8 cellular contexts compared by ENCODE assay signal in genomic region chr13:49635599-49636433, GRCh38. TPM values are rescaled to one million over a fixed set of nuclear protein-coding genes. Genes with fewer than 3 reads are reported as not detected.
A peak's percentile ranks its signal among the peaks of the same experiment; 100 is the strongest.
DNase-seq lines count a peak whose midpoint lies in the region; ATAC-seq and TF ChIP-seq lines count a peak whose summit lies in the region.

No MANE protein-coding gene starts in this region.

- TF ChIP-seq POLR2A in heart left ventricle (IDR thresholded peaks at IDR 0.05) = no peak

- 54 to 68% (median 64%) methylated on average over 10 of the region's 10 CpGs for WGBS in heart left ventricle, 4 donors

- intact Hi-C loops in heart left ventricle (cut with DNase I) = no loop called here

- H3K4me3 ChIP-seq in heart left ventricle (peak overlapping the region in 9 of 12 donors; percentile 19 to 51 (median 31)), right atrium auricular region (no peak overlapping the region)

- H3K4me1 ChIP-seq in heart left ventricle (peaks cover 0 to 36% (median 3%) of the 10 kb centered on the region in 12 donors), right atrium auricular region (no peaks in the 10 kb centered on the region)

- TF ChIP-seq CTCF in heart left ventricle (IDR thresholded peaks at IDR 0.05) (no peak), right atrium auricular region (IDR thresholded peaks at IDR 0.05) (no peak)

- H3K27ac ChIP-seq in heart left ventricle (peak overlapping the region in 2 of 12 donors; percentile 12 to 42), right atrium auricular region (no peak overlapping the region)

- peak in 2 of 5 donors; percentile 44 to 54 for DNase-seq in heart left ventricle
- DNase-seq in right atrium auricular region (ENCODE audit: low spot score) = no peak
- peak in 3 of 5 donors; percentile 9 to 56 (median 15) for DNase-seq in T-helper 1 cell
- DNase-seq in fibroblast of peridontal ligament (ENCODE audit: extremely low read depth) = peak; percentile 92
- peak; percentile 10 for DNase-seq in stimulated activated CD8-positive, alpha-beta memory T cell treated with anti-CD3 and anti-CD28 coated beads, Interleukin-12 subunit alpha, Interleukin-12 subunit beta, amount 100 ng/mL, for 1 hour (ENCODE audit: low read depth)
- no peak for DNase-seq in UCSD-AML1 (lab: John Stamatoyannopoulos, UW; ENCODE audit: unreplicated experiment)

- H3K9me3 ChIP-seq in heart left ventricle = no peaks in the 10 kb centered on the region
- no peaks in the 10 kb centered on the region for H3K9me3 ChIP-seq in right atrium auricular region

- ATAC-seq in heart left ventricle (no peak), HG02840 (IDR thresholded peaks at IDR 0.05; ENCODE audit: low FRiP score, unreplicated experiment) (no peak), GM18519 (IDR thresholded peaks at IDR 0.05; ENCODE audit: low FRiP score, unreplicated experiment) (no peak)

- H3K36me3 ChIP-seq in heart left ventricle (no peaks in the 10 kb centered on the region), right atrium auricular region (no peaks in the 10 kb centered on the region)

- no peaks in the 10 kb centered on the region for H3K27me3 ChIP-seq in heart left ventricle
- no peaks in the 10 kb centered on the region for H3K27me3 ChIP-seq in right atrium auricular region

RNA-seq across cellular contexts. Expression of gene ARL11, which starts 7.5 kb away (rescaled TPM):
- total RNA-seq in heart left ventricle (1 to 10 TPM in 1 of 9 donors, under 1 TPM in 8; 0.13 to 3.0 (median 0.30) TPM), right atrium auricular region (under 1 TPM; 0.19 to 0.63 TPM)
- under 1 TPM; 0.32 to 0.34 TPM for polyA plus RNA-seq in heart left ventricle

RNA-seq across cellular contexts. Expression of gene RCBTB1, which starts 50.5 kb away (rescaled TPM):
- 10 to 100 TPM; 10.9 to 25.8 (median 17.2) TPM for total RNA-seq in heart left ventricle
- 10 to 100 TPM in 1 of 2 donors, 1 to 10 TPM in 1; 8.5 to 10.6 TPM for polyA plus RNA-seq in heart left ventricle
- total RNA-seq in right atrium auricular region = 10 to 100 TPM in 1 of 2 donors, 1 to 10 TPM in 1; 8.9 to 19.6 TPM

RNA-seq across cellular contexts. Expression of gene EBPL, which starts 55.5 kb away (rescaled TPM):
- total RNA-seq in heart left ventricle (10 to 100 TPM in 1 of 9 donors, 1 to 10 TPM in 8; 3.2 to 13.8 (median 5.8) TPM), right atrium auricular region (10 to 100 TPM; 17.6 to 22.6 TPM)
- polyA plus RNA-seq in heart left ventricle = 1 to 10 TPM; 5.3 to 8.5 TPM

Comparison
In these comparisons a context has a peak if more than half of its experiments do, and no peak if none do; other contexts are left out.
1. H3K4me3 ChIP-seq: peak in heart left ventricle (9 of 12); none in right atrium auricular region (0 of 2).
2. DNase-seq: peak in T-helper 1 cell (3 of 5), fibroblast of peridontal ligament (single experiment) and stimulated activated CD8-positive, alpha-beta memory T cell treated with anti-CD3 and anti-CD28 coated beads, Interleukin-12 subunit alpha, Interleukin-12 subunit beta, amount 100 ng/mL, for 1 hour (single experiment); none in right atrium auricular region (single experiment) and UCSD-AML1 (single experiment).